ENCODE assay signal across 10 cellular contexts in the genomic region with DNA sequence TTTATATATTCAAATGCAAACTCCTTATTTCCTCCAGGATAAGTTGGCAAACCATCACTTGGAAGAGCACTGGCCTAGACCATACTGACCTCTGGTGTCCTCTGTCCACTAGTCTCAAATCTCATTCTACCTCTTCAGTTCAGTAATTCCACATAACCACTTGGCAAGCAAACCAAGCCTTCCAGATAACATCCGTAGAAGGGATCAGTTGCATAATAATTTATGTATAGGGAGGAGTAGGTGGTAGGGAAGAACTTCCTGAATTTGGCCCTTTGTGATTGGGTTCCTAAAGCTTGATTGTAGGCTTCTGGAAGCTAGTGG. TPM values are rescaled to one million over a fixed set of nuclear protein-coding genes. Genes with fewer than 3 reads are reported as not detected.
A peak's percentile ranks its signal among the peaks of the same experiment; 100 is the strongest.
DNase-seq lines count a peak whose midpoint lies in the region; ATAC-seq, FAIRE-seq and TF ChIP-seq lines count a peak whose summit lies in the region.
"Had no signal": no experiment of that assay in that cellular context is flagged by ENCODE, and none has a peak within 500 bp of the region (broad histone marks: within the 10 kb centered on the region; RNA-seq: fewer than 3 reads in every experiment).

No MANE protein-coding gene starts in this region.

- 0 out of 3 replicates have a peak, but pooled peaks have one; percentile 8 for TF ChIP-seq CTCF in A549 (IDR thresholded peaks at IDR 0.05)

- no peak for FAIRE-seq in A549 (lab: Jason Lieb, UNC)
- no peak for FAIRE-seq in urothelium cell line (lab: Jason Lieb, UNC)

- CTCF ChIA-PET in A549 (lab: Yijun Ruan, JAX): interaction anchor here (0.7 to 1.4 kb wide), 4 partner anchors 10 to 148 kb away, joined by 3 to 4 read pairs (median 4); no protein-coding TSS in a partner anchor
- CTCF ChIA-PET in CD8-positive, alpha-beta memory T cell (lab: Charles Lee): no interaction called here

- no peak for TF ChIP-seq POLR2A in A549 (IDR thresholded peaks at IDR 0.05; ENCODE audit: low read length)

- H3K4me3 ChIP-seq in A549: no peak overlapping the region
- no peak overlapping the region for H3K4me3 ChIP-seq in CD8-positive, alpha-beta memory T cell (ENCODE audit: low read length)

- no peaks in the 10 kb centered on the region for H3K9me3 Mint-ChIP-seq in dendritic cell treated with granulocyte-macrophage colony-stimulating factor and Interleukin-4, amounts not matched to agents 40 ng/mL and 50 ng/mL, for 4 days
- no peaks in the 10 kb centered on the region for H3K9me3 Mint-ChIP-seq in CD8-positive, alpha-beta memory T cell

- H3K4me2 ChIP-seq in A549: peak overlapping the region; percentile 34; the same call in 2 of the 3 replicates

- intact Hi-C loops in dendritic cell treated with granulocyte-macrophage colony-stimulating factor and Interleukin-4, amounts not matched to agents 40 ng/mL and 50 ng/mL, for 4 days (cut with micrococcal nuclease): loop anchor here (5.0 kb wide), 1 partner anchor 156 kb away; no protein-coding TSS in a partner anchor

- no peaks in the 10 kb centered on the region for H3K9me3 ChIP-seq in A549
- no peaks in the 10 kb centered on the region for H3K9me3 ChIP-seq in CD8-positive, alpha-beta memory T cell (ENCODE audit: low read length)

- H3K27me3 Mint-ChIP-seq in dendritic cell treated with granulocyte-macrophage colony-stimulating factor and Interleukin-4, amounts not matched to agents 40 ng/mL and 50 ng/mL, for 4 days: no peaks in the 10 kb centered on the region
- H3K27me3 Mint-ChIP-seq in CD8-positive, alpha-beta memory T cell: no peaks in the 10 kb centered on the region

- H3K27ac ChIP-seq in A549: no peak overlapping the region; a peak in 1 of 6 replicates
- no peak overlapping the region for H3K27ac ChIP-seq in CD8-positive, alpha-beta memory T cell (ENCODE audit: low read depth, low read length)

- DNase-seq in A549 (ENCODE audit: low read depth in 1 of 2, low spot score in 1 of 2) (peak in 1 of 2 experiments; percentile 34), LHCN-M2 (ENCODE audit: low read depth) (peak; percentile 55), medulla oblongata (ENCODE audit: extremely low spot score) (peak; percentile 57), urothelium cell line (ENCODE audit: low spot score) (no peak)
- DNase-seq in CD8-positive, alpha-beta memory T cell: no peak
- DNase-seq: DMS153, NCI-H187 treated with DMSO at 0.1 percent for 48 hours had no signal

- no peak for TF ChIP-seq EP300 in A549 (IDR thresholded peaks at IDR 0.05)

- ATAC-seq in A549 (peak; percentile 55 to 70; a peak in 4 of 6 replicates), GM21737 (IDR thresholded peaks at IDR 0.05; ENCODE audit: unreplicated experiment) (no peak), GM18517 (IDR thresholded peaks at IDR 0.05; ENCODE audit: unreplicated experiment) (no peak)

- H3K4me1 Mint-ChIP-seq in dendritic cell treated with granulocyte-macrophage colony-stimulating factor and Interleukin-4, amounts not matched to agents 40 ng/mL and 50 ng/mL, for 4 days (ENCODE audit: low read depth): peaks cover 49% of the 10 kb centered on the region
- H3K4me1 Mint-ChIP-seq in CD8-positive, alpha-beta memory T cell: peaks cover 40 to 74% (median 70%) of the 10 kb centered on the region in 3 donors

- POLR2A ChIA-PET in A549 (lab: Yijun Ruan, JAX): no interaction called here
- POLR2A ChIA-PET in CD8-positive, alpha-beta memory T cell (lab: Charles Lee): no interaction called here

- peaks cover 83% of the 10 kb centered on the region for H3K36me3 Mint-ChIP-seq in dendritic cell treated with granulocyte-macrophage colony-stimulating factor and Interleukin-4, amounts not matched to agents 40 ng/mL and 50 ng/mL, for 4 days (ENCODE audit: low read depth)
- peaks cover 7 to 86% (median 13%) of the 10 kb centered on the region in 3 donors for H3K36me3 Mint-ChIP-seq in CD8-positive, alpha-beta memory T cell

- peak overlapping the region; percentile 55 for H3K27ac Mint-ChIP-seq in dendritic cell treated with granulocyte-macrophage colony-stimulating factor and Interleukin-4, amounts not matched to agents 40 ng/mL and 50 ng/mL, for 4 days
- H3K27ac Mint-ChIP-seq in CD8-positive, alpha-beta memory T cell: peak overlapping the region in 2 of 8 donors; percentile 43 to 72

- no peak overlapping the region for H3K4me3 Mint-ChIP-seq in dendritic cell treated with granulocyte-macrophage colony-stimulating factor and Interleukin-4, amounts not matched to agents 40 ng/mL and 50 ng/mL, for 4 days
- H3K4me3 Mint-ChIP-seq in CD8-positive, alpha-beta memory T cell: peak overlapping the region in 1 of 7 donors; percentile 2

- TF ChIP-seq RAD21 in A549 (conservative IDR thresholded peaks at IDR 0.05 in 1 of 2, IDR thresholded peaks at IDR 0.05 in 1 of 2): no peak; a peak in 1 of 5 replicates

- peaks cover 26% of the 10 kb centered on the region for H3K36me3 ChIP-seq in CD8-positive, alpha-beta memory T cell (ENCODE audit: insufficient read depth, low read length)

- peaks cover 39% of the 10 kb centered on the region for H3K4me1 ChIP-seq in A549
- H3K4me1 ChIP-seq in CD8-positive, alpha-beta memory T cell (ENCODE audit: insufficient read depth, low read length): no peaks in the 10 kb centered on the region

- H3K27me3 ChIP-seq in CD8-positive, alpha-beta memory T cell (ENCODE audit: insufficient read depth, low read length, poor library complexity, severe bottlenecking): no peaks in the 10 kb centered on the region

- 23% methylated on average over 1 of the region's 1 CpG for WGBS in A549 (ENCODE audit: missing lambda C conversion rate)

TF ChIP-seq in A549, 52 proteins besides CTCF, POLR2A, EP300 and RAD21:
- no peak for TF ChIP-seq HOXB5 (CRISPR knock-in tag; IDR thresholded peaks at IDR 0.05)
- no peak for TF ChIP-seq CHD2 (IDR thresholded peaks at IDR 0.05; ENCODE audit: low read length, partially characterized antibody)
- TF ChIP-seq EHF (CRISPR knock-in tag; IDR thresholded peaks at IDR 0.05): no peak
- TF ChIP-seq EHMT2 (IDR thresholded peaks at IDR 0.05; ENCODE audit: low read depth): no peak
TF ChIP-seq in A549: peak in this region for 0.

RNA-seq across cellular contexts. Expression of gene WAC, which starts 55.0 kb away (rescaled TPM):
- polyA plus RNA-seq in A549 (2011; rRNA removed) (133 TPM in 2 replicates), A549 (2017; fragmentation: RNase III; extraction: RNeasy Plus Mini Kit Qiagen cat#74134 plus additional on column Dnase treatment) (63.9 to 66.1 TPM (median 64.4 TPM) in 3 replicates)
- 31.5 and 38.1 TPM in 2 replicates for polyA plus RNA-seq in A549 (2012; cell fraction: cytosol; rRNA removed)
- polyA plus RNA-seq in A549 (2012; cell fraction: nucleus; rRNA removed): 18.4 and 23.5 TPM in 2 replicates
- 81.4 and 87.1 TPM in 2 replicates for polyA minus RNA-seq in A549 (2011; rRNA and poly(A)+ RNA removed)
- 56.5 and 64.7 TPM in 2 replicates for total RNA-seq in LHCN-M2 (2014; rRNA removed)
- polyA plus RNA-seq in LHCN-M2 (2012): 28.5 TPM
- total RNA-seq in CD8-positive, alpha-beta memory T cell: 100 to 1,000 TPM; 134 to 142 TPM
- polyA plus RNA-seq in CD8-positive, alpha-beta memory T cell: 119 TPM

Comparison
In these comparisons a context has a peak if more than half of its experiments do, and no peak if none do; other contexts are left out.
1. ATAC-seq: peak in A549 (2 of 2); none in GM21737 (single experiment) and GM18517 (single experiment).
2. DNase-seq: peak in LHCN-M2 (single experiment) and medulla oblongata (single experiment); none in urothelium cell line (single experiment) and CD8-positive, alpha-beta memory T cell (0 of 5).